ENCODE assay signal across 18 cellular contexts in genomic region chr17:58184986-58185761, GRCh38. TPM values are rescaled to one million over a fixed set of nuclear protein-coding genes. Genes with fewer than 3 reads are reported as not detected.
"Had no signal": no experiment of that assay in that cellular context is flagged by ENCODE, and none has a peak within 500 bp of the region (broad histone marks: within the 10 kb centered on the region; RNA-seq: fewer than 3 reads in every experiment).

No MANE protein-coding gene starts in this region.

- H3K27ac ChIP-seq: lower lobe of right lung, psoas muscle, spleen, transverse colon had no signal

- H3K9me3 Mint-ChIP-seq: activated B cell treated with CpG ODN at 0.5 μM for 24 hours; activated CD4-positive, alpha-beta T cell treated with anti-CD3 and anti-CD28 coated beads, Interleukin-2, amount 10 ng/mL, durations not matched to agents 7 days and 5 days; naive B cell; stimulated activated memory B cell treated with anti-CD40 and anti-IgM and Interleukin-4, amounts not matched to agents 10 μg/mL and 1 μg/mL and 100 μg/mL, for 72 hours had no signal

- H3K4me3 Mint-ChIP-seq: activated B cell treated with CpG ODN at 0.5 μM for 24 hours; activated CD4-positive, alpha-beta T cell treated with anti-CD3 and anti-CD28 coated beads, Interleukin-2, amount 10 ng/mL, durations not matched to agents 7 days and 5 days; activated naive CD8-positive, alpha-beta T cell; stimulated activated memory B cell treated with anti-CD40 and anti-IgM and Interleukin-4, amounts not matched to agents 10 μg/mL and 1 μg/mL and 100 μg/mL, for 72 hours had no signal

- H3K4me1 ChIP-seq: lower lobe of right lung, psoas muscle, transverse colon had no signal

- H3K27ac Mint-ChIP-seq: activated CD4-positive, alpha-beta T cell treated with anti-CD3 and anti-CD28 coated beads, Interleukin-2, amount 10 ng/mL, durations not matched to agents 7 days and 5 days; activated naive CD8-positive, alpha-beta T cell; stimulated activated memory B cell treated with anti-CD40 and anti-IgM and Interleukin-4, amounts not matched to agents 10 μg/mL and 1 μg/mL and 100 μg/mL, for 72 hours had no signal

- DNase-seq: activated B cell treated with CpG ODN at 0.5 μM for 24 hours; activated CD4-positive, alpha-beta T cell treated with anti-CD3 and anti-CD28 coated beads, Interleukin-2, amount 10 ng/mL, durations not matched to agents 7 days and 5 days; activated effector memory CD4-positive, alpha-beta T cell treated with anti-CD3 and anti-CD28 coated beads, Interleukin-2, amount 50 U/mL, for 16 hours; cerebellar nuclear complex; dermis blood vessel endothelial cell; lower lobe of right lung; midbrain; naive B cell; psoas muscle; spleen; stimulated activated CD4-positive, alpha-beta T cell treated with anti-CD3 and anti-CD28 coated beads, Interleukin-1b, Interleukin-23, amount 100 ng/mL, for 48 hours; T-helper 1 cell; transverse colon had no signal

- H3K36me3 Mint-ChIP-seq: activated naive CD8-positive, alpha-beta T cell; naive B cell; stimulated activated memory B cell treated with anti-CD40 and anti-IgM and Interleukin-4, amounts not matched to agents 10 μg/mL and 1 μg/mL and 100 μg/mL, for 72 hours had no signal

- H3K4me3 ChIP-seq: lower lobe of right lung, psoas muscle, spleen, transverse colon had no signal

- H3K9me3 ChIP-seq: lower lobe of right lung, psoas muscle, spleen, transverse colon had no signal

- ATAC-seq: lower lobe of right lung; sciatic nerve; stimulated activated memory B cell treated with anti-CD40 and anti-IgM and Interleukin-4, amounts not matched to agents 10 μg/mL and 1 μg/mL and 100 μg/mL, for 72 hours had no signal

- H3K36me3 ChIP-seq: lower lobe of right lung, spleen, transverse colon had no signal

RNA-seq across cellular contexts. Expression of gene EPX, which starts 7.4 kb away (rescaled TPM):
- total RNA-seq: activated B cell treated with CpG ODN at 0.5 μM for 24 hours; activated CD4-positive, alpha-beta T cell treated with anti-CD3 and anti-CD28 coated beads, Interleukin-2, amount 10 ng/mL, durations not matched to agents 7 days and 5 days; activated CD8-positive, alpha-beta memory T cell treated with anti-CD3 and anti-CD28 coated beads for 36 hours; dermis blood vessel endothelial cell; esophagus mucosa; lower lobe of right lung; sciatic nerve; transverse colon had no signal
- polyA plus RNA-seq: psoas muscle had no signal

RNA-seq across cellular contexts. Expression of gene OR4D2, which starts 18.4 kb away (rescaled TPM):
- total RNA-seq: activated B cell treated with CpG ODN at 0.5 μM for 24 hours; activated CD4-positive, alpha-beta T cell treated with anti-CD3 and anti-CD28 coated beads, Interleukin-2, amount 10 ng/mL, durations not matched to agents 7 days and 5 days; activated CD8-positive, alpha-beta memory T cell treated with anti-CD3 and anti-CD28 coated beads for 36 hours; dermis blood vessel endothelial cell; esophagus mucosa; lower lobe of right lung; psoas muscle; sciatic nerve; spleen; transverse colon had no signal
- polyA plus RNA-seq: psoas muscle, spleen had no signal

RNA-seq across cellular contexts. Expression of gene OR4D1, which starts 37.0 kb away (rescaled TPM):
- total RNA-seq: activated B cell treated with CpG ODN at 0.5 μM for 24 hours, dermis blood vessel endothelial cell, esophagus mucosa, lower lobe of right lung, psoas muscle, sciatic nerve, transverse colon had no signal

RNA-seq across cellular contexts. Expression of gene LPO, which starts 53.2 kb away (rescaled TPM):
- total RNA-seq: activated B cell treated with CpG ODN at 0.5 μM for 24 hours; activated CD4-positive, alpha-beta T cell treated with anti-CD3 and anti-CD28 coated beads, Interleukin-2, amount 10 ng/mL, durations not matched to agents 7 days and 5 days; activated CD8-positive, alpha-beta memory T cell treated with anti-CD3 and anti-CD28 coated beads for 36 hours; lower lobe of right lung; psoas muscle; sciatic nerve; spleen; transverse colon had no signal
